ENCODE assay signal across 28 cellular contexts in genomic region chrX:19089555-19090040, GRCh38. TPM values are rescaled to one million over a fixed set of nuclear protein-coding genes. Genes with fewer than 3 reads are reported as not detected.
DNase-seq lines count a peak whose midpoint lies in the region; ATAC-seq, FAIRE-seq and TF ChIP-seq lines count a peak whose summit lies in the region.
"Had no signal": no experiment of that assay in that cellular context is flagged by ENCODE, and none has a peak within 500 bp of the region (broad histone marks: within the 10 kb centered on the region; RNA-seq: fewer than 3 reads in every experiment).

No MANE protein-coding gene starts in this region.

- POLR2A ChIA-PET in HEK293 (lab: Yijun Ruan, JAX) = no interaction called here

- H3K79me1 ChIP-seq in trophoblast cell (ENCODE audit: low read length) = no peaks in the 10 kb centered on the region

- H4K12ac ChIP-seq in trophoblast cell (ENCODE audit: low read depth, low read length) = no peak overlapping the region

- CTCF ChIA-PET in HEK293 (lab: Yijun Ruan, JAX) = interaction anchor here (0.5 kb wide), 1 partner anchor 736 kb away, joined by 3 read pairs; no protein-coding TSS in a partner anchor

- H3K4me2 ChIP-seq in trophoblast cell (ENCODE audit: low read length) = no peak overlapping the region
- H3K4me2 ChIP-seq: BLaER1 had no signal

- FAIRE-seq in urothelium cell line (lab: Jason Lieb, UNC) = no peak
- FAIRE-seq: A204.1, GM12878, GM12892, GM18507 had no signal

- H3K27ac ChIP-seq in HEK293 (ENCODE audit: extremely low read depth, low read depth, low read length) (no peak overlapping the region), right lobe of liver (no peak overlapping the region), trophoblast cell (ENCODE audit: low read depth, low read length) (no peak overlapping the region)
- H3K27ac ChIP-seq: BLaER1 had no signal

- H2AK5ac ChIP-seq in trophoblast cell (ENCODE audit: low read length) = no peak overlapping the region

- H4K91ac ChIP-seq in trophoblast cell (ENCODE audit: low read depth, low read length) = no peak overlapping the region

- H3K36me3 ChIP-seq in HEK293 (ENCODE audit: control insufficient read depth in 2 of 2, insufficient read depth in 1 of 2, low read length in 2 of 2) (no peaks in the 10 kb centered on the region), right lobe of liver (no peaks in the 10 kb centered on the region), trophoblast cell (ENCODE audit: control insufficient read depth in 1 of 2, insufficient read depth in 2 of 2, low read length in 2 of 2) (no peaks in the 10 kb centered on the region)
- H3K36me3 ChIP-seq: BE2C, BLaER1 had no signal

- TF ChIP-seq CTCF in HEK293 (tag by site-specific recombination; IDR thresholded peaks at IDR 0.05) (no peak), right lobe of liver (IDR thresholded peaks at IDR 0.05) (no peak)

- H3K9me3 ChIP-seq in HEK293 (ENCODE audit: control insufficient read depth, insufficient read depth, low read depth, low read length) (no peaks in the 10 kb centered on the region), right lobe of liver (no peaks in the 10 kb centered on the region), trophoblast cell (ENCODE audit: insufficient read depth, low read depth, low read length) (no peaks in the 10 kb centered on the region)
- H3K9me3 ChIP-seq: BE2C had no signal

- H2BK120ac ChIP-seq in trophoblast cell (ENCODE audit: insufficient read depth, low read length, poor library complexity) = no peak overlapping the region

- no peak overlapping the region for H2AFZ ChIP-seq in trophoblast cell (ENCODE audit: insufficient read depth, low read length, poor library complexity)

- no peak overlapping the region for H3K23ac ChIP-seq in trophoblast cell (ENCODE audit: low read length)

- no peak overlapping the region for H3K4ac ChIP-seq in trophoblast cell (ENCODE audit: low read depth, low read length)

- H2BK12ac ChIP-seq in trophoblast cell (ENCODE audit: low read length) = no peak overlapping the region

- H3K4me1 ChIP-seq in HEK293 (ENCODE audit: control insufficient read depth, insufficient read depth, low read length) (no peaks in the 10 kb centered on the region), right lobe of liver (no peaks in the 10 kb centered on the region), trophoblast cell (ENCODE audit: control insufficient read depth in 1 of 2, insufficient read depth in 2 of 2, low read length in 2 of 2) (no peaks in the 10 kb centered on the region)
- H3K4me1 ChIP-seq: BE2C, BLaER1 had no signal

- H2BK5ac ChIP-seq in trophoblast cell (ENCODE audit: low read depth, low read length, poor library complexity) = no peak overlapping the region

- no peak overlapping the region for H3K9ac ChIP-seq in trophoblast cell (ENCODE audit: low read length)
- H3K9ac ChIP-seq: BLaER1 had no signal

- 23% methylated on average over 2 of the region's 2 CpGs for WGBS in right lobe of liver (ENCODE audit: insufficient coverage, low coverage, low lambda C conversion rate, missing lambda C conversion rate)
- WGBS in trophoblast cell (ENCODE audit: extremely low coverage, insufficient coverage, insufficient read length) = no CpG with 5 or more reads among the region's 2 CpGs

- DNase-seq in left lobe of liver (ENCODE audit: low spot score) = peak; percentile 63
- DNase-seq in right lobe of liver = peak in 1 of 3 donors; percentile 53
- no peak for DNase-seq in urothelium cell line (ENCODE audit: low spot score)
- no peak for DNase-seq in trophoblast cell
- no peak for DNase-seq in Right ventricle myocardium inferior (ENCODE audit: missing footprints)
- DNase-seq: 8988T; ACHN; BE2C; C1 segment of cervical spinal cord; CD4-positive, alpha-beta memory T cell; CD4-positive, CD25-positive, alpha-beta regulatory T cell; CD8-positive, alpha-beta memory T cell; COR-L47; DMS 273 treated with DMSO at 0.1 percent for 48 hours; DMS153; DMS53; DMS79; DND-41; EL; GDM1 had no signal

- no peak overlapping the region for H3K18ac ChIP-seq in trophoblast cell (ENCODE audit: low read length)

- ATAC-seq in left lobe of liver (peak; percentile 72), right lobe of liver (peak in 3 of 4 donors; percentile 29 to 66 (median 52)), Right ventricle myocardium inferior (no peak)
- ATAC-seq: GM12878 had no signal

- intact Hi-C loops in right lobe of liver (cut with DNase I) = no loop called here
- intact Hi-C loops in Right ventricle myocardium inferior (cut with DNase I) = no loop called here

- H3K79me2 ChIP-seq in trophoblast cell (ENCODE audit: control insufficient read depth, insufficient read depth, low read length, poor library complexity) = no peaks in the 10 kb centered on the region

- H3K27me3 ChIP-seq in right lobe of liver = no peaks in the 10 kb centered on the region
- no peaks in the 10 kb centered on the region for H3K27me3 ChIP-seq in trophoblast cell (ENCODE audit: insufficient read depth, low read length)
- H3K27me3 ChIP-seq: BE2C had no signal

- H3K4me3 ChIP-seq in HEK293 (ENCODE audit: low read depth, low read length) (no peak overlapping the region), right lobe of liver (no peak overlapping the region), trophoblast cell (ENCODE audit: low read depth, low read length) (no peak overlapping the region)
- H3K4me3 ChIP-seq: BLaER1, GM12878 had no signal

- no peak overlapping the region for H3K14ac ChIP-seq in trophoblast cell (ENCODE audit: low read length)

- no peak for TF ChIP-seq POLR2A in right lobe of liver (IDR thresholded peaks at IDR 0.05)

- H4K8ac ChIP-seq in trophoblast cell (ENCODE audit: low read depth, low read length) = no peak overlapping the region

TF ChIP-seq in HEK293, 187 proteins besides CTCF, POLR2A, EP300 and RAD21:
- no peak for TF ChIP-seq ZBTB48 (tag by site-specific recombination; IDR thresholded peaks at IDR 0.05)
- no peak for TF ChIP-seq ZNF311 (tag by site-specific recombination; IDR thresholded peaks at IDR 0.05; ENCODE audit: borderline replicate concordance)
- TF ChIP-seq MEIS1 (CRISPR knock-in tag; IDR thresholded peaks at IDR 0.05; ENCODE audit: borderline replicate concordance) = no peak
- no peak for TF ChIP-seq ZFP69B (tag by site-specific recombination; IDR thresholded peaks at IDR 0.05)
- TF ChIP-seq HOXC10 (CRISPR knock-in tag; IDR thresholded peaks at IDR 0.05) = no peak
- TF ChIP-seq ZNF24 (tag by site-specific recombination; IDR thresholded peaks at IDR 0.05) = no peak
- no peak for TF ChIP-seq ZNF148 (tag by site-specific recombination; IDR thresholded peaks at IDR 0.05; ENCODE audit: borderline replicate concordance)
- peak; percentile 21 for TF ChIP-seq SETDB1 (IDR thresholded peaks at IDR 0.05; ENCODE audit: insufficient read length, low read length)
- no peak for TF ChIP-seq ZNF513 (tag by site-specific recombination; IDR thresholded peaks at IDR 0.05)

RNA-seq across cellular contexts. Expression of gene ADGRG2, which starts 32.7 kb away (rescaled TPM):
- 1.2 TPM for total RNA-seq in left lobe of liver
- 1 to 10 TPM in 4 of 6 experiments, under 1 TPM in 2; 0.53 to 3.5 (median 2.1) TPM for total RNA-seq in right lobe of liver
- polyA plus RNA-seq in trophoblast cell (2013) = 2.4 and 2.6 TPM in 2 replicates
- 0.62 TPM for total RNA-seq in Right ventricle myocardium inferior
- total RNA-seq: CD4-positive, alpha-beta memory T cell; CD4-positive, CD25-positive, alpha-beta regulatory T cell; CD8-positive, alpha-beta memory T cell; G401; GM12878 had no signal
- polyA plus RNA-seq: CD14-positive monocyte; CD4-positive, alpha-beta memory T cell; CD4-positive, CD25-positive, alpha-beta regulatory T cell had no signal
